8 cellular contexts compared by ENCODE assay signal in genomic region chr9:123268950-123269302, GRCh38. TPM values are rescaled to one million over a fixed set of nuclear protein-coding genes. Genes with fewer than 3 reads are reported as not detected.
DNase-seq lines count a peak whose midpoint lies in the region; ATAC-seq and TF ChIP-seq lines count a peak whose summit lies in the region.

No MANE protein-coding gene starts in this region.

- H3K27ac Mint-ChIP-seq in endodermal cell, result no peak overlapping the region

- ATAC-seq in omental fat pad (ENCODE audit: low FRiP score) (peak; percentile 35), HG02571 (IDR thresholded peaks at IDR 0.05; ENCODE audit: unreplicated experiment) (no peak)

- H3K27me3 Mint-ChIP-seq in endodermal cell (ENCODE audit: insufficient read depth), result no peaks in the 10 kb centered on the region

- H3K4me1 ChIP-seq in NT2/D1 (ENCODE audit: insufficient read depth, insufficient read length) (peaks cover 5% of the 10 kb centered on the region), endodermal cell (ENCODE audit: control insufficient read depth, insufficient read depth, low read length) (no peaks in the 10 kb centered on the region)

- H3K27me3 ChIP-seq in NT2/D1 (ENCODE audit: insufficient read depth, insufficient read length) (peaks cover 20% of the 10 kb centered on the region), endodermal cell (ENCODE audit: control insufficient read depth, insufficient read depth, low read length, poor library complexity, severe bottlenecking) (no peaks in the 10 kb centered on the region)

- DNase-seq in NT2/D1 (ENCODE audit: low read depth, low spot score) (no peak), endodermal cell (no peak), omental fat pad (ENCODE audit: low spot score) (no peak), middle frontal gyrus (ENCODE audit: extremely low spot score, low spot score) (no peak), GM03348 (ENCODE audit: low spot score) (no peak), 8988T (no peak)

- no peaks in the 10 kb centered on the region for H3K9me3 Mint-ChIP-seq in endodermal cell

- TF ChIP-seq CTCF in C4-2B (conservative IDR thresholded peaks at IDR 0.05) (no peak), endodermal cell (conservative IDR thresholded peaks at IDR 0.05) (no peak), omental fat pad (IDR thresholded peaks at IDR 0.05) (no peak)

- H3K27ac ChIP-seq in C4-2B (peak overlapping the region; percentile 74), endodermal cell (ENCODE audit: low read depth, low read length) (no peak overlapping the region)

- H3K36me3 Mint-ChIP-seq in endodermal cell (ENCODE audit: low read depth), result peaks cover 2% of the 10 kb centered on the region

- peak overlapping the region; percentile 72 for H3K4me3 Mint-ChIP-seq in endodermal cell

- H3K9me3 ChIP-seq in NT2/D1 (ENCODE audit: insufficient read depth, low read length) (no peaks in the 10 kb centered on the region), endodermal cell (ENCODE audit: control insufficient read depth, low read length) (no peaks in the 10 kb centered on the region)

- 3% methylated on average over 7 to 20 of the region's 20 CpGs for WGBS in endodermal cell (ENCODE audit: insufficient coverage in 1 of 2, insufficient read length in 1 of 2), 2 experiments

- H3K4me1 Mint-ChIP-seq in endodermal cell, result peaks cover 19% of the 10 kb centered on the region

- H3K4me3 ChIP-seq in NT2/D1 (ENCODE audit: insufficient read length, low read depth), result peak overlapping the region; percentile 64
- peak overlapping the region; percentile 87 for H3K4me3 ChIP-seq in endodermal cell (ENCODE audit: low read length)

- no peaks in the 10 kb centered on the region for H3K36me3 ChIP-seq in NT2/D1 (ENCODE audit: insufficient read depth, insufficient read length, low read length)
- H3K36me3 ChIP-seq in endodermal cell (ENCODE audit: control insufficient read depth, insufficient read depth, low read length), result no peaks in the 10 kb centered on the region

- peak overlapping the region; percentile 74 for H3K9ac ChIP-seq in NT2/D1 (ENCODE audit: insufficient read length, low read depth)
- no peak overlapping the region for H3K9ac ChIP-seq in endodermal cell (ENCODE audit: extremely low read depth, low read length, poor library complexity, severe bottlenecking)

RNA-seq across cellular contexts. Expression of gene STRBP, which starts 0.5 kb away (rescaled TPM):
- total RNA-seq in endodermal cell (10 to 100 TPM; 77.2 to 83.3 TPM), omental fat pad (1 to 10 TPM; 6.0 to 9.3 (median 8.1) TPM)
- 44.7 TPM for polyA plus RNA-seq in endodermal cell (2013, experiment 1 of 2)
- polyA plus RNA-seq in endodermal cell (2013, experiment 2 of 2), result 46.5 TPM

Comparison
In these comparisons a context has a peak if more than half of its experiments do, and no peak if none do; other contexts are left out.
1. RNA of gene STRBP, which starts 0.5 kb away (total RNA-seq): 77.2 to 83.3 TPM in endodermal cell; 6.0 to 9.3 TPM in omental fat pad; every median in the first group is over 4 times any median in the second.